In genomic region chr1:246793331-246793890, GRCh38 we compare ENCODE assay signal across 18 cellular contexts.
DNase-seq lines count a peak whose midpoint lies in the region; TF ChIP-seq lines count a peak whose summit lies in the region.
"Had no signal": no experiment of that assay in that cellular context is flagged by ENCODE, and none has a peak within 500 bp of the region (broad histone marks: within the 10 kb centered on the region; RNA-seq: fewer than 3 reads in every experiment).

No MANE protein-coding gene starts in this region.

- POLR2A ChIA-PET in activated CD4-positive, alpha-beta memory T cell treated with anti-CD3 and anti-CD28 coated beads, Interleukin-2, amount 10 ng/mL, durations not matched to agents 7 days and 5 days (lab: Charles Lee): no interaction called here

- peaks cover 22% of the 10 kb centered on the region for H3K27me3 Mint-ChIP-seq in glutamatergic neuron (ENCODE audit: unreplicated experiment)
- H3K27me3 Mint-ChIP-seq in activated CD4-positive, alpha-beta memory T cell treated with anti-CD3 and anti-CD28 coated beads, Interleukin-2, amount 10 ng/mL, durations not matched to agents 7 days and 5 days: no peaks in the 10 kb centered on the region

- H3K4me1 Mint-ChIP-seq in glutamatergic neuron (ENCODE audit: low read depth, unreplicated experiment): peaks cover 29% of the 10 kb centered on the region
- H3K4me1 Mint-ChIP-seq in activated CD4-positive, alpha-beta memory T cell treated with anti-CD3 and anti-CD28 coated beads, Interleukin-2, amount 10 ng/mL, durations not matched to agents 7 days and 5 days: no peaks in the 10 kb centered on the region

- DNase-seq in DMS 273 (lab: John Stamatoyannopoulos, UW; ENCODE audit: unreplicated experiment) (peak; percentile 30), DMS 273 treated with DMSO at 0.1 percent for 48 hours (lab: John Stamatoyannopoulos, UW) (no peak), NCI-H82 (lab: John Stamatoyannopoulos, UW) (peak; percentile 75), glutamatergic neuron (peak; percentile 67), posterior vena cava (ENCODE audit: low spot score) (peak; percentile 25), MV-4-11 (lab: John Stamatoyannopoulos, UW) (no peak), GDM1 (lab: John Stamatoyannopoulos, UW) (no peak)
- no peak for DNase-seq in activated CD4-positive, alpha-beta memory T cell treated with anti-CD3 and anti-CD28 coated beads, Interleukin-2, amount 10 ng/mL, durations not matched to agents 7 days and 5 days
- DNase-seq: ACHN; C1 segment of cervical spinal cord; CD8-positive, alpha-beta T cell; MG63; NCI-H1092; NCI-H1436 treated with DMSO at 0.1 percent for 48 hours; NCI-H2029; NCI-H446 treated with DMSO at 0.1 percent for 48 hours; NCI-H526 treated with DMSO at 0.1 percent for 48 hours; SIG-M5 had no signal

- CTCF ChIA-PET in activated CD4-positive, alpha-beta memory T cell treated with anti-CD3 and anti-CD28 coated beads, Interleukin-2, amount 10 ng/mL, durations not matched to agents 7 days and 5 days (lab: Charles Lee): no interaction called here

- no peak for TF ChIP-seq CTCF in glutamatergic neuron (IDR thresholded peaks at IDR 0.05; ENCODE audit: partially characterized antibody, unreplicated experiment)

- peaks cover 18% of the 10 kb centered on the region for H3K9me3 Mint-ChIP-seq in glutamatergic neuron (ENCODE audit: unreplicated experiment)
- no peaks in the 10 kb centered on the region for H3K9me3 Mint-ChIP-seq in activated CD4-positive, alpha-beta memory T cell treated with anti-CD3 and anti-CD28 coated beads, Interleukin-2, amount 10 ng/mL, durations not matched to agents 7 days and 5 days
- H3K9me3 Mint-ChIP-seq: CD8-positive, alpha-beta T cell had no signal

- H3K27ac Mint-ChIP-seq in glutamatergic neuron (ENCODE audit: unreplicated experiment): peak overlapping the region; percentile 97
- no peak overlapping the region for H3K27ac Mint-ChIP-seq in activated CD4-positive, alpha-beta memory T cell treated with anti-CD3 and anti-CD28 coated beads, Interleukin-2, amount 10 ng/mL, durations not matched to agents 7 days and 5 days
- H3K27ac Mint-ChIP-seq: CD8-positive, alpha-beta T cell had no signal

- intact Hi-C loops in posterior vena cava (cut with DNase I): no loop called here

- peaks cover 14% of the 10 kb centered on the region for H3K36me3 Mint-ChIP-seq in glutamatergic neuron (ENCODE audit: unreplicated experiment)
- no peaks in the 10 kb centered on the region for H3K36me3 Mint-ChIP-seq in activated CD4-positive, alpha-beta memory T cell treated with anti-CD3 and anti-CD28 coated beads, Interleukin-2, amount 10 ng/mL, durations not matched to agents 7 days and 5 days (ENCODE audit: low read depth)
- H3K36me3 Mint-ChIP-seq: CD8-positive, alpha-beta T cell had no signal

- H3K4me3 Mint-ChIP-seq in glutamatergic neuron (ENCODE audit: unreplicated experiment): peak overlapping the region; percentile 75
- no peak overlapping the region for H3K4me3 Mint-ChIP-seq in activated CD4-positive, alpha-beta memory T cell treated with anti-CD3 and anti-CD28 coated beads, Interleukin-2, amount 10 ng/mL, durations not matched to agents 7 days and 5 days
- H3K4me3 Mint-ChIP-seq: CD8-positive, alpha-beta T cell had no signal

Comparison
In these comparisons a context has a peak if more than half of its experiments do, and no peak if none do; other contexts are left out.
1. DNase-seq: peak in DMS 273 (single experiment), NCI-H82 (single experiment), glutamatergic neuron (single experiment) and posterior vena cava (single experiment); none in DMS 273 treated with DMSO at 0.1 percent for 48 hours (single experiment), activated CD4-positive, alpha-beta memory T cell treated with anti-CD3 and anti-CD28 coated beads, Interleukin-2, amount 10 ng/mL, durations not matched to agents 7 days and 5 days (single experiment), MV-4-11 (single experiment) and GDM1 (single experiment).